25 cellular contexts compared by ENCODE assay signal in genomic region chr2:35356332-35356731, GRCh38.
DNase-seq lines count a peak whose midpoint lies in the region; ATAC-seq, FAIRE-seq and TF ChIP-seq lines count a peak whose summit lies in the region.
"Had no signal": no experiment of that assay in that cellular context is flagged by ENCODE, and none has a peak within 500 bp of the region (broad histone marks: within the 10 kb centered on the region; RNA-seq: fewer than 3 reads in every experiment).

No MANE protein-coding gene starts in this region.

- H3K9ac ChIP-seq in neuronal stem cell (ENCODE audit: low read depth, low read length, poor library complexity): no peak overlapping the region
- H3K9ac ChIP-seq: BLaER1 treated with 17β-estradiol and CSF1 and Interleukin-3, amounts not matched to agents 10 nM and 100 nM had no signal

- H3K79me1 ChIP-seq in neuronal stem cell (ENCODE audit: low read depth, low read length): peaks cover 1% of the 10 kb centered on the region

- H3K79me2 ChIP-seq in hepatocyte: no peaks in the 10 kb centered on the region

- H2BK12ac ChIP-seq in neuronal stem cell (ENCODE audit: low read length): no peak overlapping the region

- H3K18ac ChIP-seq in neuronal stem cell (ENCODE audit: low read length): peak overlapping the region; percentile 38

- no peak overlapping the region for H4K8ac ChIP-seq in neuronal stem cell (ENCODE audit: low read depth, low read length)

- H3K4me2 ChIP-seq in neuronal stem cell (ENCODE audit: insufficient read depth, low read length, poor library complexity, severe bottlenecking): no peak overlapping the region
- H3K4me2 ChIP-seq in hepatocyte: no peak overlapping the region
- H3K4me2 ChIP-seq: A549; BLaER1 treated with 17β-estradiol and CSF1 and Interleukin-3, amounts not matched to agents 10 nM and 100 nM had no signal

- DNase-seq in HTR-8/SVneo (ENCODE audit: insufficient read length, low spot score) (no peak), neuronal stem cell (ENCODE audit: low spot score) (no peak), upper lobe of right lung (no peak), CD14-positive monocyte (ENCODE audit: low spot score) (no peak), hepatocyte (ENCODE audit: low spot score) (no peak), COR-L47 (lab: John Stamatoyannopoulos, UW) (no peak)
- DNase-seq in stimulated activated effector memory CD8-positive, alpha-beta T cell treated with anti-CD3 and anti-CD28 coated beads, Interleukin-12 subunit alpha, Interleukin-12 subunit beta, amount 100 ng/mL, for 72 hours (ENCODE audit: low spot score in 2 of 2): no peak
- DNase-seq: AML-193; Caco-2; Calu3; CD4-positive, CD25-positive, alpha-beta regulatory T cell; CD8-positive, alpha-beta memory T cell; DMS79 treated with DMSO at 0.1 percent for 48 hours; GF-D8 had no signal

- H3K9me2 ChIP-seq in hepatocyte (replicated peaks; ENCODE audit: insufficient read depth): no peaks in the 10 kb centered on the region

- H3K4me3 Mint-ChIP-seq in stimulated activated effector memory CD8-positive, alpha-beta T cell treated with anti-CD3 and anti-CD28 coated beads, Interleukin-12 subunit alpha, Interleukin-12 subunit beta, amount 100 ng/mL, for 72 hours: no peak overlapping the region
- H3K4me3 Mint-ChIP-seq in CD14-positive monocyte: no peak overlapping the region
- H3K4me3 Mint-ChIP-seq: B cell; CD4-positive, alpha-beta memory T cell; CD4-positive, CD25-positive, alpha-beta regulatory T cell; CD8-positive, alpha-beta memory T cell had no signal

- intact Hi-C loops in upper lobe of right lung (cut with DNase I) (no loop called here), CD14-positive monocyte (cut with micrococcal nuclease) (no loop called here)

- no peak overlapping the region for H2AFZ ChIP-seq in neuronal stem cell (ENCODE audit: low read length)
- H2AFZ ChIP-seq in hepatocyte: no peak overlapping the region

- H3K23ac ChIP-seq in neuronal stem cell (ENCODE audit: low read depth, low read length, poor library complexity): no peak overlapping the region

- peaks cover 3% of the 10 kb centered on the region for H3K9me3 Mint-ChIP-seq in stimulated activated effector memory CD8-positive, alpha-beta T cell treated with anti-CD3 and anti-CD28 coated beads, Interleukin-12 subunit alpha, Interleukin-12 subunit beta, amount 100 ng/mL, for 72 hours
- H3K9me3 Mint-ChIP-seq in CD14-positive monocyte: peaks cover 0 to 16% (median 10%) of the 10 kb centered on the region in 7 donors

- no peak overlapping the region for H2BK15ac ChIP-seq in neuronal stem cell (ENCODE audit: low read length)

- H3K4me3 ChIP-seq in neuronal stem cell (ENCODE audit: low read length in 2 of 2) (peak overlapping the region in 1 of 2 donors; percentile 14), upper lobe of right lung (no peak overlapping the region), hepatocyte (no peak overlapping the region)
- H3K4me3 ChIP-seq: A549; BLaER1 treated with 17β-estradiol and CSF1 and Interleukin-3, amounts not matched to agents 10 nM and 100 nM had no signal

- H3K4me1 ChIP-seq in neuronal stem cell (ENCODE audit: control insufficient read depth in 2 of 2, insufficient read depth in 1 of 2, low read depth in 1 of 2, low read length in 2 of 2) (no peaks in the 10 kb centered on the region), upper lobe of right lung (no peaks in the 10 kb centered on the region), hepatocyte (ENCODE audit: insufficient read depth) (no peaks in the 10 kb centered on the region)
- H3K4me1 ChIP-seq: A549; BLaER1 treated with 17β-estradiol and CSF1 and Interleukin-3, amounts not matched to agents 10 nM and 100 nM; Caco-2 had no signal

- H3K27me3 ChIP-seq in neuronal stem cell (ENCODE audit: control insufficient read depth in 3 of 3, insufficient read depth in 3 of 3, low read depth in 1 of 3, low read length in 3 of 3) (no peaks in the 10 kb centered on the region), upper lobe of right lung (no peaks in the 10 kb centered on the region), hepatocyte (no peaks in the 10 kb centered on the region)
- H3K27me3 ChIP-seq: BLaER1 treated with 17β-estradiol and CSF1 and Interleukin-3, amounts not matched to agents 10 nM and 100 nM had no signal

- peak overlapping the region; percentile 56 for H2AK5ac ChIP-seq in neuronal stem cell (ENCODE audit: low read depth, low read length)

- FAIRE-seq in HTR-8/SVneo (lab: Jason Lieb, UNC): peak; percentile 4
- FAIRE-seq: A549, D721Med, G401.6, GM12891, GM19239 had no signal

- no peaks in the 10 kb centered on the region for H3K4me1 Mint-ChIP-seq in stimulated activated effector memory CD8-positive, alpha-beta T cell treated with anti-CD3 and anti-CD28 coated beads, Interleukin-12 subunit alpha, Interleukin-12 subunit beta, amount 100 ng/mL, for 72 hours
- no peaks in the 10 kb centered on the region for H3K4me1 Mint-ChIP-seq in CD14-positive monocyte
- H3K4me1 Mint-ChIP-seq: B cell; CD4-positive, alpha-beta memory T cell; CD4-positive, CD25-positive, alpha-beta regulatory T cell; CD8-positive, alpha-beta memory T cell had no signal

- H3K36me3 Mint-ChIP-seq in stimulated activated effector memory CD8-positive, alpha-beta T cell treated with anti-CD3 and anti-CD28 coated beads, Interleukin-12 subunit alpha, Interleukin-12 subunit beta, amount 100 ng/mL, for 72 hours: no peaks in the 10 kb centered on the region
- no peaks in the 10 kb centered on the region for H3K36me3 Mint-ChIP-seq in CD14-positive monocyte
- H3K36me3 Mint-ChIP-seq: CD4-positive, alpha-beta memory T cell; CD4-positive, CD25-positive, alpha-beta regulatory T cell; CD8-positive, alpha-beta memory T cell had no signal

- no peak overlapping the region for H4K91ac ChIP-seq in neuronal stem cell (ENCODE audit: low read depth, low read length, poor library complexity)

- no CpG with 5 or more reads among the region's 4 CpGs for WGBS in neuronal stem cell (ENCODE audit: extremely low coverage in 2 of 2, insufficient read length in 2 of 2, insufficient replicate concordance in 1 of 2), 2 donors
- WGBS in hepatocyte (ENCODE audit: low lambda C conversion rate, missing lambda C conversion rate): 80% methylated on average over 4 of the region's 4 CpGs

- H3K36me3 ChIP-seq in neuronal stem cell (replicated peaks in 1 of 2; ENCODE audit: control insufficient read depth in 2 of 2, insufficient read depth in 2 of 2, low read length in 2 of 2) (no peaks in the 10 kb centered on the region), upper lobe of right lung (no peaks in the 10 kb centered on the region), hepatocyte (replicated peaks; ENCODE audit: insufficient read depth, low read depth) (no peaks in the 10 kb centered on the region)
- H3K36me3 ChIP-seq: BLaER1 treated with 17β-estradiol and CSF1 and Interleukin-3, amounts not matched to agents 10 nM and 100 nM had no signal

- H3K27ac Mint-ChIP-seq in stimulated activated effector memory CD8-positive, alpha-beta T cell treated with anti-CD3 and anti-CD28 coated beads, Interleukin-12 subunit alpha, Interleukin-12 subunit beta, amount 100 ng/mL, for 72 hours: no peak overlapping the region
- H3K27ac Mint-ChIP-seq in CD14-positive monocyte: no peak overlapping the region
- H3K27ac Mint-ChIP-seq: B cell; CD4-positive, alpha-beta memory T cell; CD4-positive, CD25-positive, alpha-beta regulatory T cell had no signal

- H3K9me3 ChIP-seq in neuronal stem cell (replicated peaks in 1 of 2; ENCODE audit: control insufficient read depth in 2 of 2, insufficient read depth in 1 of 2, low read depth in 1 of 2, low read length in 2 of 2) (peaks cover 0 to 10% of the 10 kb centered on the region in 2 donors), upper lobe of right lung (no peaks in the 10 kb centered on the region), hepatocyte (ENCODE audit: low read depth) (no peaks in the 10 kb centered on the region)
- H3K9me3 ChIP-seq: Caco-2 had no signal

- ATAC-seq in stimulated activated effector memory CD8-positive, alpha-beta T cell treated with anti-CD3 and anti-CD28 coated beads, Interleukin-12 subunit alpha, Interleukin-12 subunit beta, amount 100 ng/mL, for 72 hours: peak; percentile 42
- peak; percentile 36 for ATAC-seq in upper lobe of right lung
- no peak for ATAC-seq in HG02870 (IDR thresholded peaks at IDR 0.05; ENCODE audit: unreplicated experiment)
- ATAC-seq: A549 had no signal

- no peaks in the 10 kb centered on the region for H4K20me1 ChIP-seq in hepatocyte (ENCODE audit: insufficient read depth, poor library complexity, severe bottlenecking)
- H4K20me1 ChIP-seq: BLaER1 treated with 17β-estradiol and CSF1 and Interleukin-3, amounts not matched to agents 10 nM and 100 nM had no signal

- H3K14ac ChIP-seq in neuronal stem cell (ENCODE audit: low read length): no peak overlapping the region

- peak overlapping the region; percentile 76 for H3K4ac ChIP-seq in neuronal stem cell (ENCODE audit: low read length)

- H2BK5ac ChIP-seq in neuronal stem cell (ENCODE audit: low read length): no peak overlapping the region

- H3K27ac ChIP-seq in neuronal stem cell (replicated peaks; ENCODE audit: low read length): no peak overlapping the region
- no peak overlapping the region for H3K27ac ChIP-seq in upper lobe of right lung
- H3K27ac ChIP-seq in hepatocyte: no peak overlapping the region
- H3K27ac ChIP-seq: 22Rv1; A549; BLaER1 treated with 17β-estradiol and CSF1 and Interleukin-3, amounts not matched to agents 10 nM and 100 nM; C4-2B had no signal

- no peak overlapping the region for H2BK120ac ChIP-seq in neuronal stem cell (ENCODE audit: low read depth, low read length)

- no peaks in the 10 kb centered on the region for H3K27me3 Mint-ChIP-seq in CD14-positive monocyte (ENCODE audit: low read depth in 3 of 3)
- H3K27me3 Mint-ChIP-seq: B cell; CD4-positive, alpha-beta memory T cell; CD4-positive, CD25-positive, alpha-beta regulatory T cell; CD8-positive, alpha-beta memory T cell had no signal

- TF ChIP-seq CTCF in upper lobe of right lung (IDR thresholded peaks at IDR 0.05) (no peak), CD14-positive monocyte (IDR thresholded peaks at IDR 0.05) (no peak), hepatocyte (IDR thresholded peaks at IDR 0.05; ENCODE audit: poor library complexity) (no peak)
